Comparison of ENCODE assay signal across 8 cellular contexts in genomic region chr3:152444029-152444641, GRCh38.
DNase-seq lines count a peak whose midpoint lies in the region; ATAC-seq and TF ChIP-seq lines count a peak whose summit lies in the region.

No MANE protein-coding gene starts in this region.

- POLR2A ChIA-PET in CD8-positive, alpha-beta T cell (lab: Charles Lee): interaction anchor here (0.7 to 1.4 kb wide), 2 partner anchors 138 to 174 kb away, joined by 4 to 6 read pairs; no protein-coding TSS in a partner anchor

- CTCF ChIA-PET in CD8-positive, alpha-beta T cell (lab: Charles Lee): interaction anchor here (0.6 to 4.2 kb wide), 21 partner anchors 8 to 485 kb away, joined by 3 to 52 read pairs (median 3); no protein-coding TSS in a partner anchor
- CTCF ChIA-PET in mammary epithelial cell (lab: Charles Lee; ENCODE audit: low non-redundant PET): interaction anchor here (0.6 to 1.0 kb wide), 3 partner anchors 8 to 372 kb away, joined by 3 to 6 read pairs (median 5); no protein-coding TSS in a partner anchor

- peak overlapping the region; percentile 55 for H3K27ac Mint-ChIP-seq in CD8-positive, alpha-beta T cell

- H3K27me3 ChIP-seq in CD8-positive, alpha-beta T cell (ENCODE audit: insufficient read depth, low read length): no peaks in the 10 kb centered on the region
- H3K27me3 ChIP-seq in mammary epithelial cell (ENCODE audit: insufficient read depth, low read length): no peaks in the 10 kb centered on the region
- no peaks in the 10 kb centered on the region for H3K27me3 ChIP-seq in tibial nerve

- DNase-seq in CD8-positive, alpha-beta T cell: no peak
- DNase-seq in NCI-H69 (lab: John Stamatoyannopoulos, UW) (peak; percentile 45), mammary epithelial cell (peak; percentile 42), kidney tubule cell (ENCODE audit: low spot score) (peak; percentile 67), tibial nerve (ENCODE audit: low spot score in 2 of 2) (no peak), islet precursor cell (no peak)

- no peak for TF ChIP-seq POLR2A in tibial nerve (IDR thresholded peaks at IDR 0.05)

- no peaks in the 10 kb centered on the region for H3K9me3 ChIP-seq in CD8-positive, alpha-beta T cell (ENCODE audit: low read length)
- H3K9me3 ChIP-seq in mammary epithelial cell (replicated peaks; ENCODE audit: insufficient read depth, low read length) (no peaks in the 10 kb centered on the region), tibial nerve (no peaks in the 10 kb centered on the region)

- H3K79me2 ChIP-seq in mammary epithelial cell (ENCODE audit: insufficient read depth, low read length): peaks cover 53% of the 10 kb centered on the region

- TF ChIP-seq CTCF in CD8-positive, alpha-beta T cell (IDR thresholded peaks at IDR 0.05): peak; percentile 68
- TF ChIP-seq CTCF in mammary epithelial cell (conservative IDR thresholded peaks at IDR 0.05 in 1 of 2, IDR thresholded peaks at IDR 0.05 in 1 of 2; ENCODE audit: extremely low read depth in 1 of 2, insufficient read depth in 1 of 2, low read depth in 1 of 2, low read length in 2 of 2): peak; percentile 49 to 64
- peak; percentile 45 to 80 (median 67) for TF ChIP-seq CTCF in tibial nerve (IDR thresholded peaks at IDR 0.05)

- BruUV-seq in mammary epithelial cell (replicated peaks; lab: Mats Ljungman, UMichigan): no TSS peak

- 22% methylated on average over 8 of the region's 8 CpGs for WGBS in mammary epithelial cell (ENCODE audit: low coverage, missing lambda C conversion rate)
- WGBS in tibial nerve, 2 donors: 27 to 28% methylated on average over 8 of the region's 8 CpGs

- H3K36me3 ChIP-seq in CD8-positive, alpha-beta T cell (ENCODE audit: insufficient read depth, low read length): peaks cover 15% of the 10 kb centered on the region
- peaks cover 3% of the 10 kb centered on the region for H3K36me3 ChIP-seq in mammary epithelial cell (ENCODE audit: insufficient read depth, low read length)
- peaks cover 0 to 5% (median 0%) of the 10 kb centered on the region in 3 donors for H3K36me3 ChIP-seq in tibial nerve

- no peak overlapping the region for H2AFZ ChIP-seq in mammary epithelial cell (ENCODE audit: low read depth, low read length)

- H3K9ac ChIP-seq in mammary epithelial cell (ENCODE audit: insufficient read depth, low read length): no peak overlapping the region

- peak; percentile 46 for ATAC-seq in CD8-positive, alpha-beta T cell
- ATAC-seq in GM18909 (IDR thresholded peaks at IDR 0.05; ENCODE audit: poor library complexity, unreplicated experiment) (peak; percentile 49), GM19023 (IDR thresholded peaks at IDR 0.05; ENCODE audit: unreplicated experiment) (no peak)

- peaks cover 55% of the 10 kb centered on the region for H3K4me1 ChIP-seq in CD8-positive, alpha-beta T cell (ENCODE audit: insufficient read depth, low read length)
- no peaks in the 10 kb centered on the region for H3K4me1 ChIP-seq in mammary epithelial cell (ENCODE audit: insufficient read depth, low read length)
- peaks cover 0 to 85% (median 27%) of the 10 kb centered on the region in 4 donors for H3K4me1 ChIP-seq in tibial nerve

- peaks cover 61% of the 10 kb centered on the region for H3K36me3 Mint-ChIP-seq in CD8-positive, alpha-beta T cell

- H3K9me3 Mint-ChIP-seq in CD8-positive, alpha-beta T cell: no peaks in the 10 kb centered on the region

- intact Hi-C loops in CD8-positive, alpha-beta T cell (cut with DNase I, micrococcal nuclease): loop anchor here (1.0 to 10.0 kb wide), 5 partner anchors 23 to 419 kb away; no protein-coding TSS in a partner anchor
- intact Hi-C loops in mammary epithelial cell (cut with micrococcal nuclease): loop anchor here (1.0 to 10.0 kb wide), 4 partner anchors 109 to 372 kb away; partner anchors contain the start of gene MBNL1

- dilution Hi-C loops in mammary epithelial cell (cut with HindIII; ENCODE audit: low sequenced_read_pairs): no loop called here

- H3K4me3 Mint-ChIP-seq in CD8-positive, alpha-beta T cell: peak overlapping the region; percentile 0

- H3K27ac ChIP-seq in CD8-positive, alpha-beta T cell (ENCODE audit: low read depth, low read length): no peak overlapping the region
- no peak overlapping the region for H3K27ac ChIP-seq in mammary epithelial cell (ENCODE audit: insufficient read depth, low read depth, low read length)
- peak overlapping the region in 2 of 4 donors; percentile 16 to 34 for H3K27ac ChIP-seq in tibial nerve

- TF ChIP-seq EP300 in tibial nerve (IDR thresholded peaks at IDR 0.05): no peak

- no peaks in the 10 kb centered on the region for H3K27me3 Mint-ChIP-seq in CD8-positive, alpha-beta T cell (ENCODE audit: low read depth)

- no peak overlapping the region for H3K4me2 ChIP-seq in mammary epithelial cell (ENCODE audit: insufficient read depth, low read depth, low read length)

- peaks cover 73% of the 10 kb centered on the region for H3K4me1 Mint-ChIP-seq in CD8-positive, alpha-beta T cell (ENCODE audit: low read depth)

- no peaks in the 10 kb centered on the region for H4K20me1 ChIP-seq in mammary epithelial cell (ENCODE audit: insufficient read depth, low read length)

- no peak overlapping the region for H3K4me3 ChIP-seq in CD8-positive, alpha-beta T cell (ENCODE audit: low read depth, low read length)
- H3K4me3 ChIP-seq in mammary epithelial cell (replicated peaks in 1 of 3; ENCODE audit: insufficient read depth in 1 of 3, low read depth in 2 of 3, low read length in 3 of 3) (no peak overlapping the region), tibial nerve (no peak overlapping the region)

- in situ Hi-C loops in mammary epithelial cell (cut with MboI; ENCODE audit: low sequenced_read_pairs in 2 of 2): loop anchor here (5.0 to 10.0 kb wide), 2 partner anchors 369 to 372 kb away; no protein-coding TSS in a partner anchor

Comparison
In these comparisons a context has a peak if more than half of its experiments do, and no peak if none do; other contexts are left out.
1. DNase-seq: peak in NCI-H69 (single experiment), mammary epithelial cell (single experiment) and kidney tubule cell (single experiment); none in CD8-positive, alpha-beta T cell (0 of 7), tibial nerve (0 of 2) and islet precursor cell (single experiment).
2. Peak in every context shown above with its lines, with median percentiles within 50 percentile points of each other: CTCF ChIP-seq.